14 cellular contexts compared by ENCODE assay signal in genomic region chr1:19647643-19648042, GRCh38. TPM values are rescaled to one million over a fixed set of nuclear protein-coding genes. Genes with fewer than 3 reads are reported as not detected.
DNase-seq lines count a peak whose midpoint lies in the region; ATAC-seq and TF ChIP-seq lines count a peak whose summit lies in the region.
"Had no signal": no experiment of that assay in that cellular context is flagged by ENCODE, and none has a peak within 500 bp of the region (broad histone marks: within the 10 kb centered on the region; RNA-seq: fewer than 3 reads in every experiment).

No MANE protein-coding gene starts in this region.

- TF ChIP-seq CTCF in fibroblast of the aortic adventitia (IDR thresholded peaks at IDR 0.05; ENCODE audit: insufficient read depth, low read length), result no peak

- H3K27me3 Mint-ChIP-seq in activated T-helper 1 cell treated with anti-CD3 and anti-CD28 coated beads, Interleukin-12 subunit alpha, Interleukin-12 subunit beta, Interleukin-2, Interleukin-4 antibody, amounts not matched to agents 30 ng/mL and 10 ng/mL and 1 ng/mL, durations not matched to agents 14 hours and 24 hours and 36 hours (ENCODE audit: insufficient read depth), result peaks cover 6% of the 10 kb centered on the region

- H3K4me3 Mint-ChIP-seq in activated T-helper 1 cell treated with anti-CD3 and anti-CD28 coated beads, Interleukin-12 subunit alpha, Interleukin-12 subunit beta, Interleukin-2, Interleukin-4 antibody, amounts not matched to agents 30 ng/mL and 10 ng/mL and 1 ng/mL, durations not matched to agents 14 hours and 24 hours and 36 hours, result peak overlapping the region; percentile 37
- H3K4me3 Mint-ChIP-seq: dendritic cell treated with granulocyte-macrophage colony-stimulating factor and Interleukin-4, amounts not matched to agents 40 ng/mL and 50 ng/mL, for 4 days had no signal

- intact Hi-C loops in activated T-helper 1 cell treated with anti-CD3 and anti-CD28 coated beads, Interleukin-12 subunit alpha, Interleukin-12 subunit beta, Interleukin-2, Interleukin-4 antibody, amounts not matched to agents 30 ng/mL and 10 ng/mL and 1 ng/mL, durations not matched to agents 14 hours and 24 hours and 36 hours (cut with micrococcal nuclease), result no loop called here

- DNase-seq in DMS53 (lab: John Stamatoyannopoulos, UW), result peak; percentile 21
- DNase-seq in DMS53 treated with DMSO at 0.1 percent for 48 hours (lab: John Stamatoyannopoulos, UW; ENCODE audit: unreplicated experiment), result no peak
- peak; percentile 21 for DNase-seq in activated T-helper 1 cell treated with anti-CD3 and anti-CD28 coated beads, Interleukin-12 subunit alpha, Interleukin-12 subunit beta, Interleukin-2, Interleukin-4 antibody, amounts not matched to agents 30 ng/mL and 10 ng/mL and 1 ng/mL, durations not matched to agents 14 hours and 24 hours and 36 hours (ENCODE audit: low spot score)
- DNase-seq in fibroblast of the aortic adventitia (ENCODE audit: low read depth), result peak; percentile 26
- DNase-seq: naive B cell; NCI-H524 treated with DMSO at 0.1 percent for 48 hours; stimulated activated CD4-positive, alpha-beta T cell treated with anti-CD3 and anti-CD28 coated beads, Interleukin-1b, Interleukin-23, amount 100 ng/mL, for 48 hours had no signal

- H3K27ac Mint-ChIP-seq in activated T-helper 1 cell treated with anti-CD3 and anti-CD28 coated beads, Interleukin-12 subunit alpha, Interleukin-12 subunit beta, Interleukin-2, Interleukin-4 antibody, amounts not matched to agents 30 ng/mL and 10 ng/mL and 1 ng/mL, durations not matched to agents 14 hours and 24 hours and 36 hours, result peak overlapping the region; percentile 42
- H3K27ac Mint-ChIP-seq: dendritic cell treated with granulocyte-macrophage colony-stimulating factor and Interleukin-4, amounts not matched to agents 40 ng/mL and 50 ng/mL, for 4 days had no signal

- ATAC-seq in GM19463 (IDR thresholded peaks at IDR 0.05; ENCODE audit: unreplicated experiment) (no peak), HG03460 (IDR thresholded peaks at IDR 0.05; ENCODE audit: unreplicated experiment) (no peak), GM18861 (IDR thresholded peaks at IDR 0.05; ENCODE audit: unreplicated experiment) (no peak)

- H3K9me3 Mint-ChIP-seq in activated T-helper 1 cell treated with anti-CD3 and anti-CD28 coated beads, Interleukin-12 subunit alpha, Interleukin-12 subunit beta, Interleukin-2, Interleukin-4 antibody, amounts not matched to agents 30 ng/mL and 10 ng/mL and 1 ng/mL, durations not matched to agents 14 hours and 24 hours and 36 hours, result no peaks in the 10 kb centered on the region
- H3K9me3 Mint-ChIP-seq: dendritic cell treated with granulocyte-macrophage colony-stimulating factor and Interleukin-4, amounts not matched to agents 40 ng/mL and 50 ng/mL, for 4 days; naive B cell had no signal

- H3K9ac ChIP-seq in stomach smooth muscle (ENCODE audit: low read length in 2 of 2), result peak overlapping the region in 1 of 2 donors; percentile 21

- H3K9me3 ChIP-seq in stomach smooth muscle (ENCODE audit: control insufficient read depth in 2 of 2, low read length in 2 of 2), result no peaks in the 10 kb centered on the region

- no peaks in the 10 kb centered on the region for H3K27me3 ChIP-seq in stomach smooth muscle (ENCODE audit: control insufficient read depth in 1 of 2, insufficient read depth in 2 of 2, low read length in 2 of 2)

- peaks cover 70% of the 10 kb centered on the region for H3K4me1 ChIP-seq in stomach smooth muscle (ENCODE audit: control insufficient read depth, insufficient read depth, low read length)

- H3K4me3 ChIP-seq in fibroblast of the aortic adventitia (ENCODE audit: low read depth, low read length) (peak overlapping the region; percentile 87), stomach smooth muscle (ENCODE audit: low read length in 2 of 2) (peak overlapping the region in 1 of 2 donors; percentile 40)

- no peaks in the 10 kb centered on the region for H3K36me3 Mint-ChIP-seq in activated T-helper 1 cell treated with anti-CD3 and anti-CD28 coated beads, Interleukin-12 subunit alpha, Interleukin-12 subunit beta, Interleukin-2, Interleukin-4 antibody, amounts not matched to agents 30 ng/mL and 10 ng/mL and 1 ng/mL, durations not matched to agents 14 hours and 24 hours and 36 hours (ENCODE audit: low read depth)

- peaks cover 33% of the 10 kb centered on the region for H3K4me1 Mint-ChIP-seq in activated T-helper 1 cell treated with anti-CD3 and anti-CD28 coated beads, Interleukin-12 subunit alpha, Interleukin-12 subunit beta, Interleukin-2, Interleukin-4 antibody, amounts not matched to agents 30 ng/mL and 10 ng/mL and 1 ng/mL, durations not matched to agents 14 hours and 24 hours and 36 hours (ENCODE audit: low read depth)

- H3K36me3 ChIP-seq in stomach smooth muscle (ENCODE audit: control insufficient read depth in 2 of 2, insufficient read depth in 2 of 2, low read length in 2 of 2), result no peaks in the 10 kb centered on the region

- H3K27ac ChIP-seq in stomach smooth muscle (ENCODE audit: low read length), result peak overlapping the region; percentile 55
- H3K27ac ChIP-seq: 22Rv1 had no signal

RNA-seq across cellular contexts. Expression of gene NBL1, which starts 3.5 kb away (rescaled TPM):
- total RNA-seq in activated T-helper 1 cell treated with anti-CD3 and anti-CD28 coated beads, Interleukin-12 subunit alpha, Interleukin-12 subunit beta, Interleukin-2, Interleukin-4 antibody, amounts not matched to agents 30 ng/mL and 10 ng/mL and 1 ng/mL, durations not matched to agents 14 hours and 24 hours and 36 hours, result 53.0 and 55.5 TPM in 2 replicates
- total RNA-seq in fibroblast of the aortic adventitia (ENCODE audit: low replicate concordance), result 105 and 178 TPM in 2 replicates

RNA-seq across cellular contexts. Expression of gene HTR6, which starts 17.0 kb away (rescaled TPM):
- total RNA-seq in activated T-helper 1 cell treated with anti-CD3 and anti-CD28 coated beads, Interleukin-12 subunit alpha, Interleukin-12 subunit beta, Interleukin-2, Interleukin-4 antibody, amounts not matched to agents 30 ng/mL and 10 ng/mL and 1 ng/mL, durations not matched to agents 14 hours and 24 hours and 36 hours, result not detected in 2 replicates
- total RNA-seq in fibroblast of the aortic adventitia (ENCODE audit: low replicate concordance), result 0.09 TPM in 1 of 2 replicates, not detected in the other
- total RNA-seq: Daoy had no signal
